ENCODE assay signal across 1 cellular context in genomic region chr22:23894710-23895598, GRCh38.
A peak's percentile ranks its signal among the peaks of the same experiment; 100 is the strongest.
TF ChIP-seq lines count a peak whose summit lies in the region.

No MANE protein-coding gene starts in this region.

TF ChIP-seq in HepG2, 621 proteins besides CTCF, POLR2A, EP300 and RAD21 (continued from another document and continues in another):
- no peak; the same call in none of the 2 replicates for TF ChIP-seq MXD3 (CRISPR knock-in tag; IDR thresholded peaks at IDR 0.05)
- peak; percentile 39; the same call in 1 of the 2 replicates for TF ChIP-seq ZGPAT (CRISPR knock-in tag; IDR thresholded peaks at IDR 0.05)
- TF ChIP-seq, protein P1, sequence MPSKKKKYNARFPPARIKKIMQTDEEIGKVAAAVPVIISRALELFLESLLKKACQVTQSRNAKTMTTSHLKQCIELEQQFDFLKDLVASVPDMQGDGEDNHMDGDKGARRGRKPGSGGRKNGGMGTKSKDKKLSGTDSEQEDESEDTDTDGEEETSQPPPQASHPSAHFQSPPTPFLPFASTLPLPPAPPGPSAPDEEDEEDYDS (CRISPR knock-in tag; IDR thresholded peaks at IDR 0.05): no peak
- no peak for TF ChIP-seq ZBTB38 (CRISPR knock-in tag; IDR thresholded peaks at IDR 0.05)
- TF ChIP-seq RELA (CRISPR knock-in tag; IDR thresholded peaks at IDR 0.05): 0 out of 2 replicates have a peak, but pooled peaks have one; percentile 26
- TF ChIP-seq, protein P2, sequence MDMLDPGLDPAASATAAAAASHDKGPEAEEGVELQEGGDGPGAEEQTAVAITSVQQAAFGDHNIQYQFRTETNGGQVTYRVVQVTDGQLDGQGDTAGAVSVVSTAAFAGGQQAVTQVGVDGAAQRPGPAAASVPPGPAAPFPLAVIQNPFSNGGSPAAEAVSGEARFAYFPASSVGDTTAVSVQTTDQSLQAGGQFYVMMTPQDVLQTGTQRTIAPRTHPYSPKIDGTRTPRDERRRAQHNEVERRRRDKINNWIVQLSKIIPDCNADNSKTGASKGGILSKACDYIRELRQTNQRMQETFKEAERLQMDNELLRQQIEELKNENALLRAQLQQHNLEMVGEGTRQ (IDR thresholded peaks at IDR 0.05; ENCODE audit: low read depth, low read length): peak; percentile 60; the same call in 1 of the 2 replicates
- TF ChIP-seq, protein P2 (CRISPR knock-in tag; IDR thresholded peaks at IDR 0.05; ENCODE audit: borderline replicate concordance): peak; percentile 63; the same call in 1 of the 2 replicates
- TF ChIP-seq ZNF292 (CRISPR knock-in tag; IDR thresholded peaks at IDR 0.05; ENCODE audit: borderline replicate concordance, low read depth): no peak
- TF ChIP-seq ARID2 (CRISPR knock-in tag; IDR thresholded peaks at IDR 0.05; ENCODE audit: borderline replicate concordance): no peak
- TF ChIP-seq FOXA3 (CRISPR knock-in tag; IDR thresholded peaks at IDR 0.05): peak; percentile 39; the same call in 1 of the 2 replicates
- TF ChIP-seq SPEN (CRISPR knock-in tag; IDR thresholded peaks at IDR 0.05; ENCODE audit: low read depth): no peak; the same call in 1 of the 2 replicates
- TF ChIP-seq, protein P3, sequence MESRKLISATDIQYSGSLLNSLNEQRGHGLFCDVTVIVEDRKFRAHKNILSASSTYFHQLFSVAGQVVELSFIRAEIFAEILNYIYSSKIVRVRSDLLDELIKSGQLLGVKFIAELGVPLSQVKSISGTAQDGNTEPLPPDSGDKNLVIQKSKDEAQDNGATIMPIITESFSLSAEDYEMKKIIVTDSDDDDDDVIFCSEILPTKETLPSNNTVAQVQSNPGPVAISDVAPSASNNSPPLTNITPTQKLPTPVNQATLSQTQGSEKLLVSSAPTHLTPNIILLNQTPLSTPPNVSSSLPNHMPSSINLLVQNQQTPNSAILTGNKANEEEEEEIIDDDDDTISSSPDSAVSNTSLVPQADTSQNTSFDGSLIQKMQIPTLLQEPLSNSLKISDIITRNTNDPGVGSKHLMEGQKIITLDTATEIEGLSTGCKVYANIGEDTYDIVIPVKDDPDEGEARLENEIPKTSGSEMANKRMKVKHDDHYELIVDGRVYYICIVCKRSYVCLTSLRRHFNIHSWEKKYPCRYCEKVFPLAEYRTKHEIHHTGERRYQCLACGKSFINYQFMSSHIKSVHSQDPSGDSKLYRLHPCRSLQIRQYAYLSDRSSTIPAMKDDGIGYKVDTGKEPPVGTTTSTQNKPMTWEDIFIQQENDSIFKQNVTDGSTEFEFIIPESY (CRISPR knock-in tag; IDR thresholded peaks at IDR 0.05): no peak
- TF ChIP-seq MAFF (IDR thresholded peaks at IDR 0.05; ENCODE audit: low read depth, low read length): no peak
- no peak; the same call in 1 of the 2 replicates for TF ChIP-seq CEBPB (IDR thresholded peaks at IDR 0.05; ENCODE audit: borderline replicate concordance, low read depth, low read length)
- 0 out of 2 replicates have a peak, but pooled peaks have one; percentile 48 for TF ChIP-seq ZNF34 (CRISPR knock-in tag; IDR thresholded peaks at IDR 0.05; ENCODE audit: borderline replicate concordance)
- no peak for TF ChIP-seq RNF2 (conservative IDR thresholded peaks at IDR 0.05; ENCODE audit: low read depth)
- no peak for TF ChIP-seq RCOR2 (CRISPR knock-in tag; IDR thresholded peaks at IDR 0.05)
- TF ChIP-seq ZNF460 (CRISPR knock-in tag; IDR thresholded peaks at IDR 0.05; ENCODE audit: borderline replicate concordance): no peak
- TF ChIP-seq ZSCAN20 (CRISPR knock-in tag; IDR thresholded peaks at IDR 0.05; ENCODE audit: borderline replicate concordance): no peak
- no peak for TF ChIP-seq ELK4 (CRISPR knock-in tag; IDR thresholded peaks at IDR 0.05; ENCODE audit: borderline replicate concordance)
- no peak for TF ChIP-seq ZNF329 (CRISPR knock-in tag; IDR thresholded peaks at IDR 0.05; ENCODE audit: low read depth)
- peak; percentile 66 for TF ChIP-seq HES4 (CRISPR knock-in tag; IDR thresholded peaks at IDR 0.05; ENCODE audit: borderline replicate concordance)
- peak; percentile 40 for TF ChIP-seq BRD4 (CRISPR knock-in tag; IDR thresholded peaks at IDR 0.05)
- peak; percentile 88; the same call in 1 of the 2 replicates for TF ChIP-seq FOXO4 (CRISPR knock-in tag; conservative IDR thresholded peaks at IDR 0.05)
- no peak for TF ChIP-seq MAFK (conservative IDR thresholded peaks at IDR 0.05 in 1 of 2, IDR thresholded peaks at IDR 0.05 in 1 of 2; ENCODE audit: low read length in 2 of 2)
- TF ChIP-seq, protein P4, sequence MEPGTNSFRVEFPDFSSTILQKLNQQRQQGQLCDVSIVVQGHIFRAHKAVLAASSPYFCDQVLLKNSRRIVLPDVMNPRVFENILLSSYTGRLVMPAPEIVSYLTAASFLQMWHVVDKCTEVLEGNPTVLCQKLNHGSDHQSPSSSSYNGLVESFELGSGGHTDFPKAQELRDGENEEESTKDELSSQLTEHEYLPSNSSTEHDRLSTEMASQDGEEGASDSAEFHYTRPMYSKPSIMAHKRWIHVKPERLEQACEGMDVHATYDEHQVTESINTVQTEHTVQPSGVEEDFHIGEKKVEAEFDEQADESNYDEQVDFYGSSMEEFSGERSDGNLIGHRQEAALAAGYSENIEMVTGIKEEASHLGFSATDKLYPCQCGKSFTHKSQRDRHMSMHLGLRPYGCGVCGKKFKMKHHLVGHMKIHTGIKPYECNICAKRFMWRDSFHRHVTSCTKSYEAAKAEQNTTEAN (CRISPR knock-in tag; conservative IDR thresholded peaks at IDR 0.05): no peak
- TF ChIP-seq GABPA (IDR thresholded peaks at IDR 0.05; ENCODE audit: low read depth, low read length): no peak
- no peak for TF ChIP-seq GABPA (CRISPR knock-in tag; IDR thresholded peaks at IDR 0.05; ENCODE audit: low read depth)
- no peak for TF ChIP-seq ZNF7 (CRISPR knock-in tag; IDR thresholded peaks at IDR 0.05)
- TF ChIP-seq NFRKB (IDR thresholded peaks at IDR 0.05): no peak
- TF ChIP-seq ZHX1 (CRISPR knock-in tag; IDR thresholded peaks at IDR 0.05; ENCODE audit: low read depth): no peak
- TF ChIP-seq MYPOP (CRISPR knock-in tag; IDR thresholded peaks at IDR 0.05): no peak; the same call in none of the 2 replicates
- no peak for TF ChIP-seq TCF7L2 (IDR thresholded peaks at IDR 0.05; ENCODE audit: low read depth, low read length)
- TF ChIP-seq, protein P5, sequence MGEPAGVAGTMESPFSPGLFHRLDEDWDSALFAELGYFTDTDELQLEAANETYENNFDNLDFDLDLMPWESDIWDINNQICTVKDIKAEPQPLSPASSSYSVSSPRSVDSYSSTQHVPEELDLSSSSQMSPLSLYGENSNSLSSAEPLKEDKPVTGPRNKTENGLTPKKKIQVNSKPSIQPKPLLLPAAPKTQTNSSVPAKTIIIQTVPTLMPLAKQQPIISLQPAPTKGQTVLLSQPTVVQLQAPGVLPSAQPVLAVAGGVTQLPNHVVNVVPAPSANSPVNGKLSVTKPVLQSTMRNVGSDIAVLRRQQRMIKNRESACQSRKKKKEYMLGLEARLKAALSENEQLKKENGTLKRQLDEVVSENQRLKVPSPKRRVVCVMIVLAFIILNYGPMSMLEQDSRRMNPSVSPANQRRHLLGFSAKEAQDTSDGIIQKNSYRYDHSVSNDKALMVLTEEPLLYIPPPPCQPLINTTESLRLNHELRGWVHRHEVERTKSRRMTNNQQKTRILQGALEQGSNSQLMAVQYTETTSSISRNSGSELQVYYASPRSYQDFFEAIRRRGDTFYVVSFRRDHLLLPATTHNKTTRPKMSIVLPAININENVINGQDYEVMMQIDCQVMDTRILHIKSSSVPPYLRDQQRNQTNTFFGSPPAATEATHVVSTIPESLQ (CRISPR knock-in tag; conservative IDR thresholded peaks at IDR 0.05): no peak
- TF ChIP-seq ZNF615 (CRISPR knock-in tag; IDR thresholded peaks at IDR 0.05; ENCODE audit: borderline replicate concordance): peak; percentile 48; the same call in 1 of the 2 replicates
- TF ChIP-seq POLR2AphosphoS5 (IDR thresholded peaks at IDR 0.05; ENCODE audit: low read depth, low read length): peak; percentile 69
- no peak for TF ChIP-seq GATA4 (IDR thresholded peaks at IDR 0.05; ENCODE audit: borderline replicate concordance, low read depth)
- TF ChIP-seq RORA (CRISPR knock-in tag; IDR thresholded peaks at IDR 0.05): no peak
- no peak for TF ChIP-seq NR2F1 (CRISPR knock-in tag; IDR thresholded peaks at IDR 0.05)
- TF ChIP-seq ZNF781 (CRISPR knock-in tag; IDR thresholded peaks at IDR 0.05; ENCODE audit: borderline replicate concordance, not compliant biosample characterization): no peak
- TF ChIP-seq GABPB1 (CRISPR knock-in tag; IDR thresholded peaks at IDR 0.05): peak; percentile 51
- no peak; the same call in 1 of the 2 replicates for TF ChIP-seq CAMTA2 (CRISPR knock-in tag; IDR thresholded peaks at IDR 0.05; ENCODE audit: borderline replicate concordance)
- 0 out of 2 replicates have a peak, but pooled peaks have one; percentile 82 for TF ChIP-seq ZNF451 (CRISPR knock-in tag; IDR thresholded peaks at IDR 0.05)
- TF ChIP-seq, protein P6, sequence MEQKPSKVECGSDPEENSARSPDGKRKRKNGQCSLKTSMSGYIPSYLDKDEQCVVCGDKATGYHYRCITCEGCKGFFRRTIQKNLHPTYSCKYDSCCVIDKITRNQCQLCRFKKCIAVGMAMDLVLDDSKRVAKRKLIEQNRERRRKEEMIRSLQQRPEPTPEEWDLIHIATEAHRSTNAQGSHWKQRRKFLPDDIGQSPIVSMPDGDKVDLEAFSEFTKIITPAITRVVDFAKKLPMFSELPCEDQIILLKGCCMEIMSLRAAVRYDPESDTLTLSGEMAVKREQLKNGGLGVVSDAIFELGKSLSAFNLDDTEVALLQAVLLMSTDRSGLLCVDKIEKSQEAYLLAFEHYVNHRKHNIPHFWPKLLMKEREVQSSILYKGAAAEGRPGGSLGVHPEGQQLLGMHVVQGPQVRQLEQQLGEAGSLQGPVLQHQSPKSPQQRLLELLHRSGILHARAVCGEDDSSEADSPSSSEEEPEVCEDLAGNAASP (CRISPR knock-in tag; IDR thresholded peaks at IDR 0.05; ENCODE audit: borderline replicate concordance): no peak
